In the genomic region with DNA sequence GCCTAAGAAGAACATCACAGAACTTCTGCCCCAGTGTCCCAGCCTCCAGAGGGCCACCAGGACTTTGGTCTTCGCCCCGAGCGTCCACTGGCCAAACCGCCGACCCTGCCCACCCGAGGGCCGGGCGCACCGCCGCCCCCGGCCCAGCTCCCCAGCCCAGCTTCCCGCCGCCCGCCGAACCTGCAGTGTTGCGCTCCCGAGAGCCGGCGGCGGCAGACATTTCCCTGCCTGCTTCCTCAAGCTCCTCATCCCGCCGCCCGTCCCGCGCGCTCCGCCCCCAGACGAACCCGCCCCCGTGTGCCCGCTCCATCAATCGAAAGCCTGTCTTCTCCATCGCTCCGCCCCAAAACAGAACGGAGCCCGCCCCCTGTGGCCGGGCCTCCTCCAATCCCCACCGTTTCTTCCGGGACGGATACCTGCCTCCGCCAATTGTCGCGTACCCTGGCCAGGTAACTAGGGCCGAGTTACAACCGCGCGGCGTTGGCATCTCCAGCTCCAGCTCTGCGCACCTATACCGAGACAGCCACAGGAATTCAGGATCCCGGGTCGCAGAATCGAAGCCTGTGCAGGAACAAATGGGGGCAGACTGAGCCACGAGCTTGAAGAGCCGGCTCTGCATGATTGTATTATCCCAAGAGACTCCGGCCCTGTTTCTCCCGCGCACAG, we compare ENCODE assay signal across 8 cellular contexts. TPM values are rescaled to one million over a fixed set of nuclear protein-coding genes. Genes with fewer than 3 reads are reported as not detected.
DNase-seq lines count a peak whose midpoint lies in the region; ATAC-seq and TF ChIP-seq lines count a peak whose summit lies in the region.

No MANE protein-coding gene starts in this region.

- POLR2A ChIA-PET in PC-3 (lab: Charles Lee; ENCODE audit: unreplicated experiment) = interaction anchor here (0.8 kb wide), 1 partner anchor 114 kb away, joined by 3 read pairs; no protein-coding TSS in a partner anchor

- H3K27me3 ChIP-seq in PC-3 (ENCODE audit: low read length) (no peaks in the 10 kb centered on the region), esophagus (ENCODE audit: control insufficient read depth in 1 of 2, insufficient read depth in 2 of 2, low read length in 2 of 2) (no peaks in the 10 kb centered on the region), muscle layer of colon (ENCODE audit: control insufficient read depth in 1 of 2, insufficient read depth in 2 of 2, low read length in 2 of 2) (no peaks in the 10 kb centered on the region)

- no peaks in the 10 kb centered on the region for H3K9me2 ChIP-seq in PC-3 (replicated peaks; ENCODE audit: low read length)

- H4K20me1 ChIP-seq in PC-3 (ENCODE audit: low read length) = no peaks in the 10 kb centered on the region

- H3K36me3 ChIP-seq in PC-3 (ENCODE audit: low read depth, low read length) (no peaks in the 10 kb centered on the region), esophagus (ENCODE audit: control insufficient read depth in 2 of 2, insufficient read depth in 2 of 2, low read length in 1 of 2) (no peaks in the 10 kb centered on the region), muscle layer of colon (ENCODE audit: insufficient read depth, low read length) (peaks cover 19% of the 10 kb centered on the region)

- H3K4me1 ChIP-seq in PC-3 (ENCODE audit: insufficient read depth, low read length) = peaks cover 21% of the 10 kb centered on the region
- H3K4me1 ChIP-seq in esophagus (ENCODE audit: control insufficient read depth in 2 of 2, insufficient read depth in 2 of 2, low read length in 1 of 2) = peaks cover 6 to 7% of the 10 kb centered on the region in 2 donors
- peaks cover 15% of the 10 kb centered on the region for H3K4me1 ChIP-seq in muscle layer of colon (ENCODE audit: insufficient read depth, low read length)

- peak; percentile 87 for ATAC-seq in GM21723 (IDR thresholded peaks at IDR 0.05; ENCODE audit: unreplicated experiment)
- peak; percentile 94 for ATAC-seq in PC-3

- CTCF ChIA-PET in PC-3 (lab: Charles Lee) = no interaction called here

- H3K4me3 ChIP-seq in PC-3 (ENCODE audit: low read length) (peak overlapping the region; percentile 84), esophagus (ENCODE audit: low read depth in 1 of 2, low read length in 2 of 2) (peak overlapping the region; percentile 74 to 94), muscle layer of colon (ENCODE audit: low read depth in 1 of 2, low read length in 2 of 2) (peak overlapping the region; percentile 40 to 84)

- no peaks in the 10 kb centered on the region for H3F3A ChIP-seq in PC-3 (ENCODE audit: low read length, unreplicated experiment)

- 1% methylated on average over 53 to 58 of the region's 58 CpGs for WGBS in esophagus, 2 donors

- peak overlapping the region; percentile 55; the same call in 1 of the 2 replicates for H3K27ac ChIP-seq in PC-3 (ENCODE audit: low read length)
- H3K27ac ChIP-seq in esophagus (ENCODE audit: low read depth in 2 of 2, low read length in 1 of 2) = peak overlapping the region; percentile 68 to 78
- peak overlapping the region; percentile 55 for H3K27ac ChIP-seq in muscle layer of colon (ENCODE audit: low read depth, low read length)

- in situ Hi-C loops in KBM-7 (cut with MboI; ENCODE audit: low pct_unique_long_range_greater_than_20kb, low sequenced_read_pairs) = no loop called here

- H3K9me3 ChIP-seq in PC-3 (ENCODE audit: low read length) = no peaks in the 10 kb centered on the region
- no peaks in the 10 kb centered on the region for H3K9me3 ChIP-seq in esophagus (ENCODE audit: control insufficient read depth in 2 of 2, insufficient read depth in 1 of 2, low read depth in 1 of 2, low read length in 1 of 2)
- no peaks in the 10 kb centered on the region for H3K9me3 ChIP-seq in muscle layer of colon (ENCODE audit: low read length)

- peaks cover 34% of the 10 kb centered on the region for H3K79me2 ChIP-seq in PC-3 (ENCODE audit: low read length)

- H3K9ac ChIP-seq in PC-3 (ENCODE audit: low read length) (peak overlapping the region; percentile 74), muscle layer of colon (ENCODE audit: low read length) (peak overlapping the region; percentile 21)

- TF ChIP-seq CTCF in PC-3 (conservative IDR thresholded peaks at IDR 0.05; ENCODE audit: low read depth, low read length) = no peak

- peak overlapping the region; percentile 98 for H3K4me2 ChIP-seq in PC-3 (ENCODE audit: low read length)

- intact Hi-C loops in PC-3 (cut with micrococcal nuclease) = no loop called here

- peak overlapping the region; percentile 95 for H2AFZ ChIP-seq in PC-3 (ENCODE audit: low read length)

- DNase-seq in DMS79 (lab: John Stamatoyannopoulos, UW) (peak; percentile 98), KBM-7 (peak; percentile 97), PC-3 (peak; percentile 99)
- DNase-seq in activated T-cell treated with anti-CD3 and anti-CD28 coated beads, Interleukin-2, amount 50 U/mL, for 1 hour = peak; percentile 97
- DNase-seq in stimulated activated CD8-positive, alpha-beta memory T cell treated with anti-CD3 and anti-CD28 coated beads, Interleukin-4, amount 100 ng/mL, for 48 hours = peak; percentile 98

- no TSS peak for BruUV-seq in PC-3 (replicated peaks; lab: Mats Ljungman, UMichigan)

RNA-seq across cellular contexts. Expression of gene INPP5B, which starts 15.2 kb away (rescaled TPM):
- 10.5 and 12.1 TPM in 2 replicates for total RNA-seq in PC-3 (2014; rRNA removed)
- polyA plus RNA-seq in esophagus = 1 to 10 TPM; 4.4 to 7.4 TPM

RNA-seq across cellular contexts. Expression of gene SF3A3, which starts 58.2 kb away (rescaled TPM):
- 103 and 142 TPM in 2 replicates for total RNA-seq in PC-3 (2014; rRNA removed)
- 10 to 100 TPM; 10.6 to 21.4 TPM for polyA plus RNA-seq in esophagus

Comparison
In these comparisons a context has a peak if more than half of its experiments do, and no peak if none do; other contexts are left out.
1. Peak in every context shown above with its lines: DNase-seq, ATAC-seq, H3K4me3 ChIP-seq and H3K27ac ChIP-seq.